Comparison of ENCODE assay signal across 1 cellular context in the genomic region with DNA sequence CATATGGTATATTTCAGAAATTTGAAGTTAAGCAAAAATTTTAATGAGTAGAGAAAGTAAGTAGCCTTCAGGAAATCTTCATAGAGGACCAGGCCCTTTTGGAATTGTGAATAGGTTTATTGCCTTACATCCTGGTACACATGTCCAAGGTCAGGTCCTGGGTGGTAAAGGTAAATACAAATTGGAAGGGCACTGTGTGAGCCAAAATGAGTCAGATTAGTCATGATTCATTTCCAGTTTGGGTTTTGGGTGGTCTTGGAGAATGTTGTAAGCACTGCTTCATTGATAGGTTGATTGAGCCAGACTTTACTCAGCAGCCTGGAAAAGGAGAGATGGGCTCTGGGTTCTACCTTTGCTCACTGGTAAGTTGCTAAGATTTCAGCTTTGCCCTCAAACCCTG.
TF ChIP-seq lines count a peak whose summit lies in the region.

No MANE protein-coding gene starts in this region.

TF ChIP-seq in HCT116, 20 proteins besides CTCF, POLR2A, EP300 and RAD21:
- no peak for TF ChIP-seq TCF7L2 (IDR thresholded peaks at IDR 0.05; ENCODE audit: borderline replicate concordance, extremely low read depth, insufficient read depth, insufficient read length)
- TF ChIP-seq SRF (IDR thresholded peaks at IDR 0.05; ENCODE audit: low read depth) = no peak
- TF ChIP-seq YY1 (IDR thresholded peaks at IDR 0.05; ENCODE audit: extremely low read depth, insufficient replicate concordance, low read depth, low read length) = no peak
- TF ChIP-seq SP1 (IDR thresholded peaks at IDR 0.05; ENCODE audit: low read depth) = no peak
- no peak for TF ChIP-seq EGR1 (IDR thresholded peaks at IDR 0.05; ENCODE audit: low read depth)
- TF ChIP-seq, protein P1, sequence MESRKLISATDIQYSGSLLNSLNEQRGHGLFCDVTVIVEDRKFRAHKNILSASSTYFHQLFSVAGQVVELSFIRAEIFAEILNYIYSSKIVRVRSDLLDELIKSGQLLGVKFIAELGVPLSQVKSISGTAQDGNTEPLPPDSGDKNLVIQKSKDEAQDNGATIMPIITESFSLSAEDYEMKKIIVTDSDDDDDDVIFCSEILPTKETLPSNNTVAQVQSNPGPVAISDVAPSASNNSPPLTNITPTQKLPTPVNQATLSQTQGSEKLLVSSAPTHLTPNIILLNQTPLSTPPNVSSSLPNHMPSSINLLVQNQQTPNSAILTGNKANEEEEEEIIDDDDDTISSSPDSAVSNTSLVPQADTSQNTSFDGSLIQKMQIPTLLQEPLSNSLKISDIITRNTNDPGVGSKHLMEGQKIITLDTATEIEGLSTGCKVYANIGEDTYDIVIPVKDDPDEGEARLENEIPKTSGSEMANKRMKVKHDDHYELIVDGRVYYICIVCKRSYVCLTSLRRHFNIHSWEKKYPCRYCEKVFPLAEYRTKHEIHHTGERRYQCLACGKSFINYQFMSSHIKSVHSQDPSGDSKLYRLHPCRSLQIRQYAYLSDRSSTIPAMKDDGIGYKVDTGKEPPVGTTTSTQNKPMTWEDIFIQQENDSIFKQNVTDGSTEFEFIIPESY (IDR thresholded peaks at IDR 0.05; ENCODE audit: extremely low read depth, insufficient replicate concordance, low read length) = no peak
- TF ChIP-seq CBX3 (IDR thresholded peaks at IDR 0.05; ENCODE audit: low read depth) = no peak
- TF ChIP-seq, protein P2, sequence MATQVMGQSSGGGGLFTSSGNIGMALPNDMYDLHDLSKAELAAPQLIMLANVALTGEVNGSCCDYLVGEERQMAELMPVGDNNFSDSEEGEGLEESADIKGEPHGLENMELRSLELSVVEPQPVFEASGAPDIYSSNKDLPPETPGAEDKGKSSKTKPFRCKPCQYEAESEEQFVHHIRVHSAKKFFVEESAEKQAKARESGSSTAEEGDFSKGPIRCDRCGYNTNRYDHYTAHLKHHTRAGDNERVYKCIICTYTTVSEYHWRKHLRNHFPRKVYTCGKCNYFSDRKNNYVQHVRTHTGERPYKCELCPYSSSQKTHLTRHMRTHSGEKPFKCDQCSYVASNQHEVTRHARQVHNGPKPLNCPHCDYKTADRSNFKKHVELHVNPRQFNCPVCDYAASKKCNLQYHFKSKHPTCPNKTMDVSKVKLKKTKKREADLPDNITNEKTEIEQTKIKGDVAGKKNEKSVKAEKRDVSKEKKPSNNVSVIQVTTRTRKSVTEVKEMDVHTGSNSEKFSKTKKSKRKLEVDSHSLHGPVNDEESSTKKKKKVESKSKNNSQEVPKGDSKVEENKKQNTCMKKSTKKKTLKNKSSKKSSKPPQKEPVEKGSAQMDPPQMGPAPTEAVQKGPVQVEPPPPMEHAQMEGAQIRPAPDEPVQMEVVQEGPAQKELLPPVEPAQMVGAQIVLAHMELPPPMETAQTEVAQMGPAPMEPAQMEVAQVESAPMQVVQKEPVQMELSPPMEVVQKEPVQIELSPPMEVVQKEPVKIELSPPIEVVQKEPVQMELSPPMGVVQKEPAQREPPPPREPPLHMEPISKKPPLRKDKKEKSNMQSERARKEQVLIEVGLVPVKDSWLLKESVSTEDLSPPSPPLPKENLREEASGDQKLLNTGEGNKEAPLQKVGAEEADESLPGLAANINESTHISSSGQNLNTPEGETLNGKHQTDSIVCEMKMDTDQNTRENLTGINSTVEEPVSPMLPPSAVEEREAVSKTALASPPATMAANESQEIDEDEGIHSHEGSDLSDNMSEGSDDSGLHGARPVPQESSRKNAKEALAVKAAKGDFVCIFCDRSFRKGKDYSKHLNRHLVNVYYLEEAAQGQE (IDR thresholded peaks at IDR 0.05; ENCODE audit: low read depth) = no peak
- no peak for TF ChIP-seq ZFX (IDR thresholded peaks at IDR 0.05)
- TF ChIP-seq, protein P3, sequence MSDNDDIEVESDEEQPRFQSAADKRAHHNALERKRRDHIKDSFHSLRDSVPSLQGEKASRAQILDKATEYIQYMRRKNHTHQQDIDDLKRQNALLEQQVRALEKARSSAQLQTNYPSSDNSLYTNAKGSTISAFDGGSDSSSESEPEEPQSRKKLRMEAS (IDR thresholded peaks at IDR 0.05) = no peak
- no peak for TF ChIP-seq FOSL1 (IDR thresholded peaks at IDR 0.05; ENCODE audit: low read depth)
